ENCODE assay signal across 22 cellular contexts in the genomic region with DNA sequence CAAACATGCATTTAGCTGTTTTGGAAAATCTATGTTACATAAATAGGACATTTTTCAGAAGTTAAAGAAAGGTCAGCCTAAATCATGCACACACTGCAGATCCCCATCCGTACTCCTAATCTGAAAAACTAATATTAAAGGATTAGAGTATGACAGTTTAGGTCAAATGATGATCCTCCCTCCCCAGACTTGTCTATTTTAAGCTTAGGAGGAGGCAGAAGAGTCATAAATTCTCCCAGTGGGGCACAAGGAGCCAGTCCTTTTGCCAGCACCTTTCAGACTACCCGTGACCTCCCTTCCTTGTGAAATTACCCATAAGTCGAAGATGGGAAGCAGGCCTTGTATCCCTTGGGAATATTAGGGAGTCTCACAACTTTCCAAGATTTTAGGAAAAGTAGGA.
A peak's percentile ranks its signal among the peaks of the same experiment; 100 is the strongest.
DNase-seq lines count a peak whose midpoint lies in the region; ATAC-seq and TF ChIP-seq lines count a peak whose summit lies in the region.
"Had no signal": no experiment of that assay in that cellular context is flagged by ENCODE, and none has a peak within 500 bp of the region (broad histone marks: within the 10 kb centered on the region; RNA-seq: fewer than 3 reads in every experiment).

No MANE protein-coding gene starts in this region.

- H3K27me3 Mint-ChIP-seq in activated CD4-positive, alpha-beta T cell treated with anti-CD3 and anti-CD28 coated beads, Interleukin-2, amount 10 ng/mL, durations not matched to agents 24 days and 14 days: no peaks in the 10 kb centered on the region
- H3K27me3 Mint-ChIP-seq in CD8-positive, alpha-beta T cell (ENCODE audit: low read depth): no peaks in the 10 kb centered on the region
- no peaks in the 10 kb centered on the region for H3K27me3 Mint-ChIP-seq in effector memory CD8-positive, alpha-beta T cell

- no peaks in the 10 kb centered on the region for H3K27me3 ChIP-seq in CD8-positive, alpha-beta T cell (ENCODE audit: insufficient read depth, low read length)
- H3K27me3 ChIP-seq: hepatocyte had no signal

- peak overlapping the region; percentile 21 for H3K27ac Mint-ChIP-seq in activated CD4-positive, alpha-beta T cell treated with anti-CD3 and anti-CD28 coated beads, Interleukin-2, amount 10 ng/mL, durations not matched to agents 24 days and 14 days
- H3K27ac Mint-ChIP-seq in CD8-positive, alpha-beta T cell: peak overlapping the region; percentile 92
- H3K27ac Mint-ChIP-seq in effector memory CD8-positive, alpha-beta T cell: peak overlapping the region; percentile 47 to 95
- peak overlapping the region; percentile 66 for H3K27ac Mint-ChIP-seq in stimulated activated effector memory CD8-positive, alpha-beta T cell treated with anti-CD3 and anti-CD28 coated beads, Interleukin-12 subunit alpha, Interleukin-12 subunit beta, amount 100 ng/mL, for 72 hours

- CTCF ChIA-PET in CD8-positive, alpha-beta T cell (lab: Charles Lee): interaction anchor here (1.4 to 1.8 kb wide), 2 partner anchors 9 to 364 kb away, joined by 5 read pairs; no protein-coding TSS in a partner anchor

- POLR2A ChIA-PET in CD8-positive, alpha-beta T cell (lab: Charles Lee): interaction anchor here (0.6 to 1.3 kb wide), 2 partner anchors 14 to 19 kb away, joined by 3 to 5 read pairs; no protein-coding TSS in a partner anchor

- peaks cover 42% of the 10 kb centered on the region for H3K36me3 ChIP-seq in CD8-positive, alpha-beta T cell (ENCODE audit: insufficient read depth, low read length)
- H3K36me3 ChIP-seq: prostate gland had no signal

- peaks cover 78% of the 10 kb centered on the region for H3K4me1 Mint-ChIP-seq in activated CD4-positive, alpha-beta T cell treated with anti-CD3 and anti-CD28 coated beads, Interleukin-2, amount 10 ng/mL, durations not matched to agents 24 days and 14 days
- H3K4me1 Mint-ChIP-seq in CD8-positive, alpha-beta T cell (ENCODE audit: low read depth): peaks cover 95% of the 10 kb centered on the region
- H3K4me1 Mint-ChIP-seq in effector memory CD8-positive, alpha-beta T cell (ENCODE audit: low read depth in 2 of 2): peaks cover 49 to 78% of the 10 kb centered on the region in 2 donors
- peaks cover 81% of the 10 kb centered on the region for H3K4me1 Mint-ChIP-seq in stimulated activated effector memory CD8-positive, alpha-beta T cell treated with anti-CD3 and anti-CD28 coated beads, Interleukin-12 subunit alpha, Interleukin-12 subunit beta, amount 100 ng/mL, for 72 hours

- intact Hi-C loops in activated CD4-positive, alpha-beta T cell treated with anti-CD3 and anti-CD28 coated beads, Interleukin-2, amount 10 ng/mL, durations not matched to agents 24 days and 14 days (cut with micrococcal nuclease): no loop called here
- intact Hi-C loops in CD8-positive, alpha-beta T cell (cut with DNase I, micrococcal nuclease): no loop called here

- H3K4me1 ChIP-seq in CD8-positive, alpha-beta T cell (ENCODE audit: insufficient read depth, low read length): peaks cover 93% of the 10 kb centered on the region

- no peak for TF ChIP-seq CTCF in CD8-positive, alpha-beta T cell (IDR thresholded peaks at IDR 0.05)

- H3K9me3 Mint-ChIP-seq in activated CD4-positive, alpha-beta T cell treated with anti-CD3 and anti-CD28 coated beads, Interleukin-2, amount 10 ng/mL, durations not matched to agents 24 days and 14 days: peaks cover 8% of the 10 kb centered on the region
- no peaks in the 10 kb centered on the region for H3K9me3 Mint-ChIP-seq in CD8-positive, alpha-beta T cell
- no peaks in the 10 kb centered on the region for H3K9me3 Mint-ChIP-seq in effector memory CD8-positive, alpha-beta T cell
- no peaks in the 10 kb centered on the region for H3K9me3 Mint-ChIP-seq in stimulated activated effector memory CD8-positive, alpha-beta T cell treated with anti-CD3 and anti-CD28 coated beads, Interleukin-12 subunit alpha, Interleukin-12 subunit beta, amount 100 ng/mL, for 72 hours

- no peak overlapping the region for H3K4me3 ChIP-seq in CD8-positive, alpha-beta T cell (ENCODE audit: low read depth, low read length)
- H3K4me3 ChIP-seq: hepatocyte, prostate gland had no signal

- no peak for DNase-seq in activated CD4-positive, alpha-beta T cell treated with anti-CD3 and anti-CD28 coated beads, Interleukin-2, amount 10 ng/mL, durations not matched to agents 24 days and 14 days
- no peak for DNase-seq in activated CD4-positive, alpha-beta T cell treated with anti-CD3 and anti-CD28 coated beads for 4 hours
- no peak for DNase-seq in CD8-positive, alpha-beta T cell
- no peak for DNase-seq in effector memory CD8-positive, alpha-beta T cell
- no peak for DNase-seq in stimulated activated effector memory CD8-positive, alpha-beta T cell treated with anti-CD3 and anti-CD28 coated beads, Interleukin-12 subunit alpha, Interleukin-12 subunit beta, amount 100 ng/mL, for 72 hours (ENCODE audit: low spot score in 2 of 2)
- DNase-seq in amygdala (lab: John Stamatoyannopoulos, UW): no peak
- DNase-seq in mesenteric fat pad (ENCODE audit: low spot score): no peak
- DNase-seq: 8988T; activated CD4-positive, alpha-beta T cell treated with anti-CD3 and anti-CD28 coated beads, Interleukin-2, amount 50 U/mL, for 4 hours; activated effector memory CD4-positive, alpha-beta T cell treated with anti-CD3 and anti-CD28 coated beads, Interleukin-2, amount 50 U/mL, for 16 hours; EL; GOT3; kidney glomerular epithelial cell; NCI-H146; SIG-M5; stimulated activated CD4-positive, alpha-beta T cell treated with anti-CD3 and anti-CD28 coated beads, Interleukin-15, amount 100 ng/mL, for 24 hours; substantia nigra; T-helper 9 cell had no signal

- H3K9me3 ChIP-seq in CD8-positive, alpha-beta T cell (ENCODE audit: low read length): no peaks in the 10 kb centered on the region
- H3K9me3 ChIP-seq: prostate gland had no signal

- H3K4me3 Mint-ChIP-seq in activated CD4-positive, alpha-beta T cell treated with anti-CD3 and anti-CD28 coated beads, Interleukin-2, amount 10 ng/mL, durations not matched to agents 24 days and 14 days: no peak overlapping the region
- H3K4me3 Mint-ChIP-seq in CD8-positive, alpha-beta T cell: peak overlapping the region; percentile 5
- no peak overlapping the region for H3K4me3 Mint-ChIP-seq in effector memory CD8-positive, alpha-beta T cell
- H3K4me3 Mint-ChIP-seq in stimulated activated effector memory CD8-positive, alpha-beta T cell treated with anti-CD3 and anti-CD28 coated beads, Interleukin-12 subunit alpha, Interleukin-12 subunit beta, amount 100 ng/mL, for 72 hours: no peak overlapping the region
- H3K4me3 Mint-ChIP-seq: CD14-positive monocyte had no signal

- no peak for ATAC-seq in CD8-positive, alpha-beta T cell
- no peak for ATAC-seq in effector memory CD8-positive, alpha-beta T cell (replicated peaks)
- ATAC-seq in stimulated activated effector memory CD8-positive, alpha-beta T cell treated with anti-CD3 and anti-CD28 coated beads, Interleukin-12 subunit alpha, Interleukin-12 subunit beta, amount 100 ng/mL, for 72 hours: no peak
- ATAC-seq in GM19351 (IDR thresholded peaks at IDR 0.05; ENCODE audit: unreplicated experiment): no peak

- H3K27ac ChIP-seq in CD8-positive, alpha-beta T cell (ENCODE audit: low read depth, low read length): no peak overlapping the region
- H3K27ac ChIP-seq: hepatocyte, prostate gland had no signal

- H3K36me3 Mint-ChIP-seq in activated CD4-positive, alpha-beta T cell treated with anti-CD3 and anti-CD28 coated beads, Interleukin-2, amount 10 ng/mL, durations not matched to agents 24 days and 14 days (ENCODE audit: low read depth): peaks cover 76% of the 10 kb centered on the region
- peaks cover 96% of the 10 kb centered on the region for H3K36me3 Mint-ChIP-seq in CD8-positive, alpha-beta T cell
- H3K36me3 Mint-ChIP-seq in effector memory CD8-positive, alpha-beta T cell (ENCODE audit: insufficient read depth): peaks cover 39% of the 10 kb centered on the region
- H3K36me3 Mint-ChIP-seq in stimulated activated effector memory CD8-positive, alpha-beta T cell treated with anti-CD3 and anti-CD28 coated beads, Interleukin-12 subunit alpha, Interleukin-12 subunit beta, amount 100 ng/mL, for 72 hours: peaks cover 99% of the 10 kb centered on the region

Comparison
In these comparisons a context has a peak if more than half of its experiments do, and no peak if none do; other contexts are left out.
1. H3K27ac Mint-ChIP-seq: peak in every context shown above with its lines; median percentile 92 in CD8-positive, alpha-beta T cell; 71 in effector memory CD8-positive, alpha-beta T cell; 66 in stimulated activated effector memory CD8-positive, alpha-beta T cell treated with anti-CD3 and anti-CD28 coated beads, Interleukin-12 subunit alpha, Interleukin-12 subunit beta, amount 100 ng/mL, for 72 hours; 21 in activated CD4-positive, alpha-beta T cell treated with anti-CD3 and anti-CD28 coated beads, Interleukin-2, amount 10 ng/mL, durations not matched to agents 24 days and 14 days.